9 cellular contexts compared by ENCODE assay signal in genomic region chr19:46081928-46082727, GRCh38. TPM values are rescaled to one million over a fixed set of nuclear protein-coding genes. Genes with fewer than 3 reads are reported as not detected.
DNase-seq lines count a peak whose midpoint lies in the region; ATAC-seq and TF ChIP-seq lines count a peak whose summit lies in the region.
"Had no signal": no experiment of that assay in that cellular context is flagged by ENCODE, and none has a peak within 500 bp of the region (broad histone marks: within the 10 kb centered on the region; RNA-seq: fewer than 3 reads in every experiment).

No MANE protein-coding gene starts in this region.

- H3K27me3 Mint-ChIP-seq in endothelial cell (ENCODE audit: unreplicated experiment): peaks cover 2% of the 10 kb centered on the region
- H3K27me3 Mint-ChIP-seq in nephron (ENCODE audit: low read depth): peaks cover 38% of the 10 kb centered on the region

- peaks cover 6% of the 10 kb centered on the region for H3K9me3 Mint-ChIP-seq in endothelial cell (ENCODE audit: unreplicated experiment)
- H3K9me3 Mint-ChIP-seq in nephron: peaks cover 17% of the 10 kb centered on the region

- H3K36me3 Mint-ChIP-seq in endothelial cell (ENCODE audit: low read depth, unreplicated experiment) (peaks cover 5% of the 10 kb centered on the region), nephron (ENCODE audit: low read depth) (no peaks in the 10 kb centered on the region)
- H3K36me3 Mint-ChIP-seq: CD4-positive, CD25-positive, alpha-beta regulatory T cell had no signal

- DNase-seq in NCI-H2227 treated with DMSO at 0.1 percent for 48 hours (lab: John Stamatoyannopoulos, UW) (peak; percentile 10), NCI-H2227 (lab: John Stamatoyannopoulos, UW; ENCODE audit: unreplicated experiment) (no peak), HuH-7 (ENCODE audit: low spot score) (peak; percentile 47), OCI-M1 (lab: John Stamatoyannopoulos, UW) (peak; percentile 79), endothelial cell (ENCODE audit: low spot score) (peak; percentile 31)

- H3K27ac Mint-ChIP-seq in endothelial cell (ENCODE audit: unreplicated experiment) (no peak overlapping the region), nephron (no peak overlapping the region)
- H3K27ac Mint-ChIP-seq: CD4-positive, CD25-positive, alpha-beta regulatory T cell had no signal

- TF ChIP-seq CTCF in endothelial cell (IDR thresholded peaks at IDR 0.05; ENCODE audit: unreplicated experiment) (peak; percentile 76), nephron (IDR thresholded peaks at IDR 0.05; ENCODE audit: unreplicated experiment in 3 of 3) (peak; percentile 71 to 84 (median 73))

- H3K4me1 Mint-ChIP-seq in endothelial cell (ENCODE audit: unreplicated experiment) (peaks cover 3% of the 10 kb centered on the region), nephron (peaks cover 5% of the 10 kb centered on the region)

- no peak for ATAC-seq in HG02763 (IDR thresholded peaks at IDR 0.05; ENCODE audit: unreplicated experiment)
- ATAC-seq in GM21528 (IDR thresholded peaks at IDR 0.05; ENCODE audit: low FRiP score, unreplicated experiment): no peak

- H3K4me3 Mint-ChIP-seq in endothelial cell (ENCODE audit: unreplicated experiment) (no peak overlapping the region), nephron (no peak overlapping the region)
- H3K4me3 Mint-ChIP-seq: CD4-positive, CD25-positive, alpha-beta regulatory T cell had no signal

RNA-seq across cellular contexts. Expression of gene IGFL4, which starts 41.3 kb away (rescaled TPM):
- not detected for total RNA-seq in endothelial cell (ENCODE audit: unreplicated experiment)
- total RNA-seq: CD4-positive, CD25-positive, alpha-beta regulatory T cell had no signal

RNA-seq across cellular contexts. Expression of gene IGFL3, which starts 42.4 kb away (rescaled TPM):
- not detected for total RNA-seq in endothelial cell (ENCODE audit: unreplicated experiment)
- total RNA-seq: CD4-positive, CD25-positive, alpha-beta regulatory T cell had no signal

RNA-seq across cellular contexts. Expression of gene PGLYRP1, which starts 59.3 kb away (rescaled TPM):
- total RNA-seq in endothelial cell (ENCODE audit: unreplicated experiment): 0.54 TPM
- total RNA-seq: CD4-positive, CD25-positive, alpha-beta regulatory T cell had no signal
